19 cellular contexts compared by ENCODE assay signal in genomic region chr1:4044967-4045366, GRCh38.
"Had no signal": no experiment of that assay in that cellular context is flagged by ENCODE, and none has a peak within 500 bp of the region (broad histone marks: within the 10 kb centered on the region; RNA-seq: fewer than 3 reads in every experiment).

No MANE protein-coding gene starts in this region.

- H3K36me3 Mint-ChIP-seq: activated naive CD4-positive, alpha-beta T cell treated with anti-CD3 and anti-CD28 coated beads, Interleukin-2, amount 50 U/mL, for 24 hours; neural progenitor cell had no signal

- H3K27ac Mint-ChIP-seq: activated naive CD4-positive, alpha-beta T cell treated with anti-CD3 and anti-CD28 coated beads, Interleukin-2, amount 50 U/mL, for 24 hours; dendritic cell treated with granulocyte-macrophage colony-stimulating factor and Interleukin-4, amounts not matched to agents 40 ng/mL and 50 ng/mL, for 4 days; neural progenitor cell; progenitor cell of endocrine pancreas had no signal

- H3K9me3 Mint-ChIP-seq: activated naive CD4-positive, alpha-beta T cell treated with anti-CD3 and anti-CD28 coated beads, Interleukin-2, amount 50 U/mL, for 24 hours; dendritic cell treated with granulocyte-macrophage colony-stimulating factor and Interleukin-4, amounts not matched to agents 40 ng/mL and 50 ng/mL, for 4 days; neural progenitor cell had no signal

- H3K4me3 Mint-ChIP-seq: activated naive CD4-positive, alpha-beta T cell treated with anti-CD3 and anti-CD28 coated beads, Interleukin-2, amount 50 U/mL, for 24 hours; dendritic cell treated with granulocyte-macrophage colony-stimulating factor and Interleukin-4, amounts not matched to agents 40 ng/mL and 50 ng/mL, for 4 days; neural progenitor cell had no signal

- ATAC-seq: left lobe of liver; lower lobe of right lung; naive thymus-derived CD8-positive, alpha-beta T cell; upper lobe of right lung had no signal

- DNase-seq: activated gamma-delta T cell treated with Interleukin-2 at 50 U/mL for 16 hours; activated T-cell treated with anti-CD3 and anti-CD28 coated beads, Interleukin-2, amount 50 U/mL, for 1 hour; brain microvascular endothelial cell; caudate nucleus; effector CD4-positive, alpha-beta T cell; lower lobe of right lung; naive thymus-derived CD8-positive, alpha-beta T cell; retina; sigmoid colon; stimulated activated CD4-positive, alpha-beta T cell treated with anti-CD3 and anti-CD28 coated beads, Interleukin-15, amount 100 ng/mL, for 24 hours; stimulated activated CD8-positive, alpha-beta memory T cell treated with anti-CD3 and anti-CD28 coated beads, Interleukin-4, amount 100 ng/mL, for 48 hours; stimulated activated naive CD4-positive, alpha-beta T cell treated with Interleukin-2 at 50 U/mL for 16 hours; upper lobe of right lung; WERI-Rb-1 had no signal

- H3K27me3 Mint-ChIP-seq: activated naive CD4-positive, alpha-beta T cell treated with anti-CD3 and anti-CD28 coated beads, Interleukin-2, amount 50 U/mL, for 24 hours had no signal
